In genomic region chr1:67612690-67613322, GRCh38 we compare ENCODE assay signal across 18 cellular contexts.
DNase-seq lines count a peak whose midpoint lies in the region; ATAC-seq, FAIRE-seq and TF ChIP-seq lines count a peak whose summit lies in the region.
"Had no signal": no experiment of that assay in that cellular context is flagged by ENCODE, and none has a peak within 500 bp of the region (broad histone marks: within the 10 kb centered on the region; RNA-seq: fewer than 3 reads in every experiment).

No MANE protein-coding gene starts in this region.

- peaks cover 21 to 38% of the 10 kb centered on the region in 2 donors for H3K4me1 ChIP-seq in kidney (ENCODE audit: control insufficient read depth in 1 of 2, insufficient read depth in 1 of 2, low read depth in 1 of 2, low read length in 2 of 2)
- peaks cover 4 to 12% (median 10%) of the 10 kb centered on the region in 5 donors for H3K4me1 ChIP-seq in subcutaneous abdominal adipose tissue (ENCODE audit: control insufficient read depth in 5 of 5, insufficient read depth in 5 of 5, low read length in 5 of 5)

- TF ChIP-seq CTCF in MCF 10A (IDR thresholded peaks at IDR 0.05; ENCODE audit: unreplicated experiment), result no peak
- no peak for TF ChIP-seq CTCF in kidney (IDR thresholded peaks at IDR 0.05; ENCODE audit: borderline replicate concordance, extremely low read depth, insufficient read depth)

- H3K9me3 ChIP-seq in kidney (ENCODE audit: control insufficient read depth in 1 of 2, low read length in 2 of 2), result no peaks in the 10 kb centered on the region
- no peaks in the 10 kb centered on the region for H3K9me3 ChIP-seq in subcutaneous abdominal adipose tissue (ENCODE audit: control insufficient read depth in 5 of 5, low read length in 5 of 5)

- H3K27ac ChIP-seq in kidney (ENCODE audit: low read depth in 2 of 2, low read length in 2 of 2) (no peak overlapping the region), subcutaneous abdominal adipose tissue (ENCODE audit: low read depth, low read length) (peak overlapping the region; percentile 54)

- H3K4me3 ChIP-seq in kidney (ENCODE audit: low read length in 2 of 2) (no peak overlapping the region), subcutaneous abdominal adipose tissue (ENCODE audit: low read depth in 1 of 5, low read length in 5 of 5) (no peak overlapping the region)

- H3K27me3 ChIP-seq in subcutaneous abdominal adipose tissue (ENCODE audit: control insufficient read depth in 5 of 5, insufficient read depth in 4 of 5, low read length in 5 of 5), result no peaks in the 10 kb centered on the region

- H3K4me1 Mint-ChIP-seq in MCF 10A (ENCODE audit: insufficient read depth, unreplicated experiment), result peaks cover 22% of the 10 kb centered on the region
- H3K4me1 Mint-ChIP-seq: naive B cell had no signal

- no peak for ATAC-seq in HG03520 (IDR thresholded peaks at IDR 0.05; ENCODE audit: unreplicated experiment)
- ATAC-seq: esophagus mucosa had no signal

- no peaks in the 10 kb centered on the region for H3K36me3 ChIP-seq in kidney (ENCODE audit: control insufficient read depth in 1 of 2, insufficient read depth in 2 of 2, low read length in 2 of 2)
- H3K36me3 ChIP-seq in subcutaneous abdominal adipose tissue (ENCODE audit: control insufficient read depth in 5 of 5, insufficient read depth in 5 of 5, low read length in 5 of 5), result no peaks in the 10 kb centered on the region

- DNase-seq in DMS79 treated with DMSO at 0.1 percent for 48 hours (lab: John Stamatoyannopoulos, UW), result peak; percentile 45
- no peak for DNase-seq in MCF 10A (ENCODE audit: unreplicated experiment)
- DNase-seq in kidney, result peak; percentile 87
- no peak for DNase-seq in occipital lobe (lab: John Stamatoyannopoulos, UW)
- no peak for DNase-seq in cerebellar nuclear complex (lab: John Stamatoyannopoulos, UW)
- DNase-seq in stimulated activated naive CD4-positive, alpha-beta T cell treated with Interleukin-2 at 50 U/mL for 16 hours (lab: John Stamatoyannopoulos, UW), result no peak
- DNase-seq: activated CD4-positive, alpha-beta memory T cell treated with anti-CD3 and anti-CD28 coated beads, Interleukin-2, amount 10 ng/mL, durations not matched to agents 7 days and 5 days; amniotic stem cell; naive B cell; NCI-H82; stimulated activated CD4-positive, alpha-beta T cell treated with anti-CD3 and anti-CD28 coated beads, Interleukin-2, amount 100 ng/mL, for 48 hours; stimulated activated CD8-positive, alpha-beta memory T cell treated with anti-CD3 and anti-CD28 coated beads, Interleukin-4, amount 100 ng/mL, for 48 hours; SW 1271 had no signal

- no peaks in the 10 kb centered on the region for H3K27me3 Mint-ChIP-seq in MCF 10A (ENCODE audit: insufficient read depth, unreplicated experiment)

- intact Hi-C loops in MCF 10A (cut with micrococcal nuclease), result no loop called here
- intact Hi-C loops in kidney (cut with DNase I), result no loop called here

- no peak overlapping the region for H3K9ac ChIP-seq in kidney (ENCODE audit: low read length in 2 of 2)
- H3K9ac ChIP-seq in subcutaneous abdominal adipose tissue (ENCODE audit: low read length in 5 of 5), result peak overlapping the region in 1 of 5 donors; percentile 20

- no peak for FAIRE-seq in kidney (lab: Jason Lieb, UNC)
- FAIRE-seq: D721Med had no signal

- POLR2A ChIA-PET in MCF 10A (lab: Yijun Ruan, JAX), result interaction anchor here (0.7 to 2.2 kb wide), 3 partner anchors 10 to 72 kb away, joined by 3 to 8 read pairs (median 4); partner anchors contain the start of gene GADD45A

- peak overlapping the region; percentile 21 for H3K27ac Mint-ChIP-seq in MCF 10A (ENCODE audit: low read depth, unreplicated experiment)
- H3K27ac Mint-ChIP-seq: activated CD4-positive, alpha-beta memory T cell treated with anti-CD3 and anti-CD28 coated beads, Interleukin-2, amount 10 ng/mL, durations not matched to agents 7 days and 5 days; dendritic cell treated with granulocyte-macrophage colony-stimulating factor and Interleukin-4, amounts not matched to agents 40 ng/mL and 50 ng/mL, for 4 days had no signal

- BruUV-seq in MCF 10A (replicated peaks; lab: Mats Ljungman, UMichigan), result no TSS peak

- H3K9me3 Mint-ChIP-seq in MCF 10A (ENCODE audit: unreplicated experiment), result peaks cover 8% of the 10 kb centered on the region
- H3K9me3 Mint-ChIP-seq: activated CD4-positive, alpha-beta memory T cell treated with anti-CD3 and anti-CD28 coated beads, Interleukin-2, amount 10 ng/mL, durations not matched to agents 7 days and 5 days; dendritic cell treated with granulocyte-macrophage colony-stimulating factor and Interleukin-4, amounts not matched to agents 40 ng/mL and 50 ng/mL, for 4 days had no signal

- H3K36me3 Mint-ChIP-seq in MCF 10A (ENCODE audit: insufficient read depth, unreplicated experiment), result no peaks in the 10 kb centered on the region
- H3K36me3 Mint-ChIP-seq: naive B cell had no signal

- CTCF ChIA-PET in MCF 10A (lab: Yijun Ruan, JAX), result interaction anchor here (0.7 kb wide), 1 partner anchor 77 kb away, joined by 4 read pairs; no protein-coding TSS in a partner anchor

- no peak overlapping the region for H3K4me3 Mint-ChIP-seq in MCF 10A (ENCODE audit: unreplicated experiment)
- H3K4me3 Mint-ChIP-seq: activated CD4-positive, alpha-beta memory T cell treated with anti-CD3 and anti-CD28 coated beads, Interleukin-2, amount 10 ng/mL, durations not matched to agents 7 days and 5 days; dendritic cell treated with granulocyte-macrophage colony-stimulating factor and Interleukin-4, amounts not matched to agents 40 ng/mL and 50 ng/mL, for 4 days; naive B cell had no signal

Comparison
In these comparisons a context has a peak if more than half of its experiments do, and no peak if none do; other contexts are left out.
1. DNase-seq: peak in DMS79 treated with DMSO at 0.1 percent for 48 hours (single experiment) and kidney (single experiment); none in MCF 10A (single experiment), occipital lobe (single experiment), cerebellar nuclear complex (0 of 2) and stimulated activated naive CD4-positive, alpha-beta T cell treated with Interleukin-2 at 50 U/mL for 16 hours (single experiment).